2 cellular contexts compared by ENCODE assay signal in genomic region chr4:17580969-17581368, GRCh38.
TF ChIP-seq lines count a peak whose summit lies in the region.

No MANE protein-coding gene starts in this region.

TF ChIP-seq in liver, 16 proteins besides CTCF, POLR2A, EP300 and RAD21:
- TF ChIP-seq ZBTB33 (IDR thresholded peaks at IDR 0.05) (no peak), HNF4G (IDR thresholded peaks at IDR 0.05) (no peak), TAF1 (conservative IDR thresholded peaks at IDR 0.05) (no peak), HNF4A (conservative IDR thresholded peaks at IDR 0.05) (no peak), JUND (IDR thresholded peaks at IDR 0.05) (no peak), SP1 (IDR thresholded peaks at IDR 0.05) (no peak), NR2F2 (IDR thresholded peaks at IDR 0.05) (no peak), ATF3 (IDR thresholded peaks at IDR 0.05) (no peak), FOXA1 (IDR thresholded peaks at IDR 0.05) (no peak), YY1 (IDR thresholded peaks at IDR 0.05) (no peak), EGR1 (IDR thresholded peaks at IDR 0.05; ENCODE audit: low read depth in 2 of 2) (no peak), RXRA (IDR thresholded peaks at IDR 0.05) (no peak), GABPA (IDR thresholded peaks at IDR 0.05 in 1 of 2, conservative IDR thresholded peaks at IDR 0.05 in 1 of 2) (no peak), FOXA2 (IDR thresholded peaks at IDR 0.05) (no peak)

TF ChIP-seq in HepG2, 621 proteins besides CTCF, POLR2A, EP300 and RAD21:
- TF ChIP-seq FOXA3 (CRISPR knock-in tag; IDR thresholded peaks at IDR 0.05) (no peak), ZNF878 (CRISPR knock-in tag; IDR thresholded peaks at IDR 0.05) (no peak), DNMT3B (CRISPR knock-in tag; conservative IDR thresholded peaks at IDR 0.05) (no peak), CREM (IDR thresholded peaks at IDR 0.05) (no peak), CREM (CRISPR knock-in tag; IDR thresholded peaks at IDR 0.05) (no peak), ELF1 (CRISPR knock-in tag; IDR thresholded peaks at IDR 0.05) (no peak), ATRX (CRISPR knock-in tag; IDR thresholded peaks at IDR 0.05; ENCODE audit: borderline replicate concordance) (no peak), POLR2AphosphoS5 (IDR thresholded peaks at IDR 0.05; ENCODE audit: low read depth, low read length) (no peak)
TF ChIP-seq in HepG2: peak in this region for 0.
